1 cellular context compared by ENCODE assay signal in the genomic region with DNA sequence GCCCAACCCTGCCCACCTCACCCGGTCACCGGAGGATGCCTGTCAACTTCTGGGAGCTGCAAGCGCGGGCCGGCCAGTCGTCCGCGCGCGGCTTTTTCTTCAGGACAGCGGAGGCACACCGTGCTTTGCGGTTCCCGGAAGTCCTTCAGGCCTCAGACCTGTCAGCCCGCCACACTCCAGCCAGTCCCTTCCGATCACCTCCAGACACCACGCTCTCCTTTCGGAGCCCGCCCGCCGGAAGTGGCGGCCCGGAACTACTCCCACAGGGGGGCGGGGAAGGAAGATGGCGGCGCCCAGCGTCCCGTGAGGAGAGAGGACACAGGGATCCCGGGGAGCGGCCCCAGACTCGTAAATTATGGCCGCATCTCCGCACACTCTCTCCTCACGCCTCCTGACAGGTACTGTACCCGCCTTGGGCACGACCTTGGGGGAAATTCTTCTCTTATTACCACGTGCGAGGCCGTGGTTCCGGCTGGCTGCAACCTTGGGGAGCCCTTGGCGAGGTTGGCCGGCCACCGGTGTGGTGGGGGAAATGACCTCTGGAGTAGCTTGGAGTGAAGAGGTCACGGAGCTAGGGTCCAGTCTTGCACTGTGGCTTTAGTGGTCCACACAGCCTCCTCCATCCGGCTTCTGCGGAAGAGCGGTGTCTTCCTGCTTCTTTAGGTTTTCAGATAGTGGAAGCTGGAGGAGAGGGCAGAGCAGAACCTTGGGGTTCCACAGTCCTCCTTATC.
A peak's percentile ranks its signal among the peaks of the same experiment; 100 is the strongest.
TF ChIP-seq lines count a peak whose summit lies in the region.

A gene (plus strand): TSS at position 254 of the 731 bp plus-strand sequence. CDS start 102 bp downstream, at position 356.

TF ChIP-seq in HepG2, 621 proteins besides CTCF, POLR2A, EP300 and RAD21 (continued from another document and continues in another):
- TF ChIP-seq, protein P1, sequence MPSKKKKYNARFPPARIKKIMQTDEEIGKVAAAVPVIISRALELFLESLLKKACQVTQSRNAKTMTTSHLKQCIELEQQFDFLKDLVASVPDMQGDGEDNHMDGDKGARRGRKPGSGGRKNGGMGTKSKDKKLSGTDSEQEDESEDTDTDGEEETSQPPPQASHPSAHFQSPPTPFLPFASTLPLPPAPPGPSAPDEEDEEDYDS (CRISPR knock-in tag; IDR thresholded peaks at IDR 0.05) = peak; percentile 88
- TF ChIP-seq KLF11 (CRISPR knock-in tag; IDR thresholded peaks at IDR 0.05) (peak; percentile 66; the same call in 1 of the 2 replicates), HOXA3 (CRISPR knock-in tag; IDR thresholded peaks at IDR 0.05) (peak; percentile 93), HNRNPK (IDR thresholded peaks at IDR 0.05; ENCODE audit: low read depth, low read length, poor library complexity, severe bottlenecking) (no peak), KLF6 (CRISPR knock-in tag; IDR thresholded peaks at IDR 0.05) (peak; percentile 18; the same call in 1 of the 2 replicates), STAT5B (CRISPR knock-in tag; IDR thresholded peaks at IDR 0.05) (no peak; the same call in 1 of the 2 replicates), POGZ (CRISPR knock-in tag; IDR thresholded peaks at IDR 0.05) (peak; percentile 80), FLYWCH1 (CRISPR knock-in tag; IDR thresholded peaks at IDR 0.05) (no peak), ZNF577 (CRISPR knock-in tag; IDR thresholded peaks at IDR 0.05; ENCODE audit: borderline replicate concordance, low read depth) (no peak), CENPX (CRISPR knock-in tag; IDR thresholded peaks at IDR 0.05) (no peak), KAT2B (IDR thresholded peaks at IDR 0.05; ENCODE audit: borderline replicate concordance, low read depth, low read length) (no peak), SOX5 (CRISPR knock-in tag; IDR thresholded peaks at IDR 0.05; ENCODE audit: borderline replicate concordance) (no peak), ZNF788 (CRISPR knock-in tag; IDR thresholded peaks at IDR 0.05; ENCODE audit: borderline replicate concordance) (peak; percentile 68; the same call in 1 of the 2 replicates), U2AF2 (IDR thresholded peaks at IDR 0.05; ENCODE audit: low read depth, low read length) (no peak), ZNF44 (CRISPR knock-in tag; IDR thresholded peaks at IDR 0.05) (peak; percentile 93), MBD4 (IDR thresholded peaks at IDR 0.05; ENCODE audit: borderline replicate concordance, low read length) (no peak), SRY (CRISPR knock-in tag; IDR thresholded peaks at IDR 0.05) (peak; percentile 18; the same call in 1 of the 2 replicates), JUND (CRISPR knock-in tag; IDR thresholded peaks at IDR 0.05) (no peak), SOX6 (IDR thresholded peaks at IDR 0.05) (no peak), SOX6 (CRISPR knock-in tag; IDR thresholded peaks at IDR 0.05) (0 out of 2 replicates have a peak, but pooled peaks have one; percentile 21), TAF15 (IDR thresholded peaks at IDR 0.05; ENCODE audit: low read depth, low read length, poor library complexity, severe bottlenecking) (no peak), TCF7L2 (IDR thresholded peaks at IDR 0.05; ENCODE audit: low read depth, low read length) (no peak), POLR2AphosphoS2 (IDR thresholded peaks at IDR 0.05; ENCODE audit: low read depth, low read length) (no peak), NFYC (CRISPR knock-in tag; IDR thresholded peaks at IDR 0.05) (peak; percentile 41), ZNF138 (CRISPR knock-in tag; IDR thresholded peaks at IDR 0.05; ENCODE audit: low read depth) (peak; percentile 90; the same call in 1 of the 2 replicates), TBX3 (IDR thresholded peaks at IDR 0.05; ENCODE audit: borderline replicate concordance) (no peak), GLI4 (CRISPR knock-in tag; IDR thresholded peaks at IDR 0.05; ENCODE audit: borderline replicate concordance) (peak; percentile 73; the same call in 1 of the 2 replicates), DMAP1 (CRISPR knock-in tag; IDR thresholded peaks at IDR 0.05) (peak; percentile 88), ETV6 (CRISPR knock-in tag; conservative IDR thresholded peaks at IDR 0.05) (no peak; the same call in 1 of the 2 replicates), RORA (CRISPR knock-in tag; IDR thresholded peaks at IDR 0.05) (no peak), NFRKB (IDR thresholded peaks at IDR 0.05) (peak; percentile 64; the same call in 1 of the 2 replicates), ZFP36L1 (CRISPR knock-in tag; IDR thresholded peaks at IDR 0.05) (no peak), FOXP1 (IDR thresholded peaks at IDR 0.05) (no peak), FOXP1 (CRISPR knock-in tag; IDR thresholded peaks at IDR 0.05) (no peak)
- TF ChIP-seq, protein P2, sequence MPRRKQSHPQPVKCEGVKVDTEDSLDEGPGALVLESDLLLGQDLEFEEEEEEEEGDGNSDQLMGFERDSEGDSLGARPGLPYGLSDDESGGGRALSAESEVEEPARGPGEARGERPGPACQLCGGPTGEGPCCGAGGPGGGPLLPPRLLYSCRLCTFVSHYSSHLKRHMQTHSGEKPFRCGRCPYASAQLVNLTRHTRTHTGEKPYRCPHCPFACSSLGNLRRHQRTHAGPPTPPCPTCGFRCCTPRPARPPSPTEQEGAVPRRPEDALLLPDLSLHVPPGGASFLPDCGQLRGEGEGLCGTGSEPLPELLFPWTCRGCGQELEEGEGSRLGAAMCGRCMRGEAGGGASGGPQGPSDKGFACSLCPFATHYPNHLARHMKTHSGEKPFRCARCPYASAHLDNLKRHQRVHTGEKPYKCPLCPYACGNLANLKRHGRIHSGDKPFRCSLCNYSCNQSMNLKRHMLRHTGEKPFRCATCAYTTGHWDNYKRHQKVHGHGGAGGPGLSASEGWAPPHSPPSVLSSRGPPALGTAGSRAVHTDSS (CRISPR knock-in tag; conservative IDR thresholded peaks at IDR 0.05) = no peak
- TF ChIP-seq, protein P3, sequence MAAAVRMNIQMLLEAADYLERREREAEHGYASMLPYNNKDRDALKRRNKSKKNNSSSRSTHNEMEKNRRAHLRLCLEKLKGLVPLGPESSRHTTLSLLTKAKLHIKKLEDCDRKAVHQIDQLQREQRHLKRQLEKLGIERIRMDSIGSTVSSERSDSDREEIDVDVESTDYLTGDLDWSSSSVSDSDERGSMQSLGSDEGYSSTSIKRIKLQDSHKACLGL (CRISPR knock-in tag; IDR thresholded peaks at IDR 0.05) = peak; percentile 91; the same call in 1 of the 2 replicates
- TF ChIP-seq, protein P4, sequence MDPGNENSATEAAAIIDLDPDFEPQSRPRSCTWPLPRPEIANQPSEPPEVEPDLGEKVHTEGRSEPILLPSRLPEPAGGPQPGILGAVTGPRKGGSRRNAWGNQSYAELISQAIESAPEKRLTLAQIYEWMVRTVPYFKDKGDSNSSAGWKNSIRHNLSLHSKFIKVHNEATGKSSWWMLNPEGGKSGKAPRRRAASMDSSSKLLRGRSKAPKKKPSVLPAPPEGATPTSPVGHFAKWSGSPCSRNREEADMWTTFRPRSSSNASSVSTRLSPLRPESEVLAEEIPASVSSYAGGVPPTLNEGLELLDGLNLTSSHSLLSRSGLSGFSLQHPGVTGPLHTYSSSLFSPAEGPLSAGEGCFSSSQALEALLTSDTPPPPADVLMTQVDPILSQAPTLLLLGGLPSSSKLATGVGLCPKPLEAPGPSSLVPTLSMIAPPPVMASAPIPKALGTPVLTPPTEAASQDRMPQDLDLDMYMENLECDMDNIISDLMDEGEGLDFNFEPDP (CRISPR knock-in tag; conservative IDR thresholded peaks at IDR 0.05) = no peak
- TF ChIP-seq, protein P5, sequence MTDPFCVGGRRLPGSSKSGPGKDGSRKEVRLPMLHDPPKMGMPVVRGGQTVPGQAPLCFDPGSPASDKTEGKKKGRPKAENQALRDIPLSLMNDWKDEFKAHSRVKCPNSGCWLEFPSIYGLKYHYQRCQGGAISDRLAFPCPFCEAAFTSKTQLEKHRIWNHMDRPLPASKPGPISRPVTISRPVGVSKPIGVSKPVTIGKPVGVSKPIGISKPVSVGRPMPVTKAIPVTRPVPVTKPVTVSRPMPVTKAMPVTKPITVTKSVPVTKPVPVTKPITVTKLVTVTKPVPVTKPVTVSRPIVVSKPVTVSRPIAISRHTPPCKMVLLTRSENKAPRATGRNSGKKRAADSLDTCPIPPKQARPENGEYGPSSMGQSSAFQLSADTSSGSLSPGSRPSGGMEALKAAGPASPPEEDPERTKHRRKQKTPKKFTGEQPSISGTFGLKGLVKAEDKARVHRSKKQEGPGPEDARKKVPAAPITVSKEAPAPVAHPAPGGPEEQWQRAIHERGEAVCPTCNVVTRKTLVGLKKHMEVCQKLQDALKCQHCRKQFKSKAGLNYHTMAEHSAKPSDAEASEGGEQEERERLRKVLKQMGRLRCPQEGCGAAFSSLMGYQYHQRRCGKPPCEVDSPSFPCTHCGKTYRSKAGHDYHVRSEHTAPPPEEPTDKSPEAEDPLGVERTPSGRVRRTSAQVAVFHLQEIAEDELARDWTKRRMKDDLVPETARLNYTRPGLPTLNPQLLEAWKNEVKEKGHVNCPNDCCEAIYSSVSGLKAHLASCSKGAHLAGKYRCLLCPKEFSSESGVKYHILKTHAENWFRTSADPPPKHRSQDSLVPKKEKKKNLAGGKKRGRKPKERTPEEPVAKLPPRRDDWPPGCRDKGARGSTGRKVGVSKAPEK (CRISPR knock-in tag; IDR thresholded peaks at IDR 0.05; ENCODE audit: borderline replicate concordance) = no peak
- TF ChIP-seq, protein P6, sequence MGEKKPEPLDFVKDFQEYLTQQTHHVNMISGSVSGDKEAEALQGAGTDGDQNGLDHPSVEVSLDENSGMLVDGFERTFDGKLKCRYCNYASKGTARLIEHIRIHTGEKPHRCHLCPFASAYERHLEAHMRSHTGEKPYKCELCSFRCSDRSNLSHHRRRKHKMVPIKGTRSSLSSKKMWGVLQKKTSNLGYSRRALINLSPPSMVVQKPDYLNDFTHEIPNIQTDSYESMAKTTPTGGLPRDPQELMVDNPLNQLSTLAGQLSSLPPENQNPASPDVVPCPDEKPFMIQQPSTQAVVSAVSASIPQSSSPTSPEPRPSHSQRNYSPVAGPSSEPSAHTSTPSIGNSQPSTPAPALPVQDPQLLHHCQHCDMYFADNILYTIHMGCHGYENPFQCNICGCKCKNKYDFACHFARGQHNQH (CRISPR knock-in tag; IDR thresholded peaks at IDR 0.05) = peak; percentile 93
- TF ChIP-seq, protein P7, sequence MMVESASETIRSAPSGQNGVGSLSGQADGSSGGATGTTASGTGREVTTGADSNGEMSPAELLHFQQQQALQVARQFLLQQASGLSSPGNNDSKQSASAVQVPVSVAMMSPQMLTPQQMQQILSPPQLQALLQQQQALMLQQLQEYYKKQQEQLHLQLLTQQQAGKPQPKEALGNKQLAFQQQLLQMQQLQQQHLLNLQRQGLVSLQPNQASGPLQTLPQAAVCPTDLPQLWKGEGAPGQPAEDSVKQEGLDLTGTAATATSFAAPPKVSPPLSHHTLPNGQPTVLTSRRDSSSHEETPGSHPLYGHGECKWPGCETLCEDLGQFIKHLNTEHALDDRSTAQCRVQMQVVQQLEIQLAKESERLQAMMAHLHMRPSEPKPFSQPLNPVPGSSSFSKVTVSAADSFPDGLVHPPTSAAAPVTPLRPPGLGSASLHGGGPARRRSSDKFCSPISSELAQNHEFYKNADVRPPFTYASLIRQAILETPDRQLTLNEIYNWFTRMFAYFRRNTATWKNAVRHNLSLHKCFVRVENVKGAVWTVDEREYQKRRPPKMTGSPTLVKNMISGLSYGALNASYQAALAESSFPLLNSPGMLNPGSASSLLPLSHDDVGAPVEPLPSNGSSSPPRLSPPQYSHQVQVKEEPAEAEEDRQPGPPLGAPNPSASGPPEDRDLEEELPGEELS (CRISPR knock-in tag; IDR thresholded peaks at IDR 0.05) = 0 out of 2 replicates have a peak, but pooled peaks have one; percentile 46
- TF ChIP-seq, protein P8, sequence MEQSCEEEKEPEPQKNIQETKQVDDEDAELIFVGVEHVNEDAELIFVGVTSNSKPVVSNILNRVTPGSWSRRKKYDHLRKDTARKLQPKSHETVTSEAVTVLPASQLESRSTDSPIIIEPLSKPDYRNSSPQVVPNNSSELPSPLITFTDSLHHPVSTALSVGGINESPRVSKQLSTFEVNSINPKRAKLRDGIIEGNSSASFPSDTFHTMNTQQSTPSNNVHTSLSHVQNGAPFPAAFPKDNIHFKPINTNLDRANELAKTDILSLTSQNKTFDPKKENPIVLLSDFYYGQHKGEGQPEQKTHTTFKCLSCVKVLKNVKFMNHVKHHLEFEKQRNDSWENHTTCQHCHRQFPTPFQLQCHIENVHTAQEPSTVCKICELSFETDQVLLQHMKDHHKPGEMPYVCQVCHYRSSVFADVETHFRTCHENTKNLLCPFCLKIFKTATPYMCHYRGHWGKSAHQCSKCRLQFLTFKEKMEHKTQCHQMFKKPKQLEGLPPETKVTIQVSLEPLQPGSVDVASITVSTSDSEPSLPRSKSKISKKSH (CRISPR knock-in tag; IDR thresholded peaks at IDR 0.05; ENCODE audit: borderline replicate concordance) = peak; percentile 17; the same call in 1 of the 2 replicates
- TF ChIP-seq, protein P9, sequence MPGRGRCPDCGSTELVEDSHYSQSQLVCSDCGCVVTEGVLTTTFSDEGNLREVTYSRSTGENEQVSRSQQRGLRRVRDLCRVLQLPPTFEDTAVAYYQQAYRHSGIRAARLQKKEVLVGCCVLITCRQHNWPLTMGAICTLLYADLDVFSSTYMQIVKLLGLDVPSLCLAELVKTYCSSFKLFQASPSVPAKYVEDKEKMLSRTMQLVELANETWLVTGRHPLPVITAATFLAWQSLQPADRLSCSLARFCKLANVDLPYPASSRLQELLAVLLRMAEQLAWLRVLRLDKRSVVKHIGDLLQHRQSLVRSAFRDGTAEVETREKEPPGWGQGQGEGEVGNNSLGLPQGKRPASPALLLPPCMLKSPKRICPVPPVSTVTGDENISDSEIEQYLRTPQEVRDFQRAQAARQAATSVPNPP (CRISPR knock-in tag; IDR thresholded peaks at IDR 0.05) = no peak
- TF ChIP-seq, protein P10, sequence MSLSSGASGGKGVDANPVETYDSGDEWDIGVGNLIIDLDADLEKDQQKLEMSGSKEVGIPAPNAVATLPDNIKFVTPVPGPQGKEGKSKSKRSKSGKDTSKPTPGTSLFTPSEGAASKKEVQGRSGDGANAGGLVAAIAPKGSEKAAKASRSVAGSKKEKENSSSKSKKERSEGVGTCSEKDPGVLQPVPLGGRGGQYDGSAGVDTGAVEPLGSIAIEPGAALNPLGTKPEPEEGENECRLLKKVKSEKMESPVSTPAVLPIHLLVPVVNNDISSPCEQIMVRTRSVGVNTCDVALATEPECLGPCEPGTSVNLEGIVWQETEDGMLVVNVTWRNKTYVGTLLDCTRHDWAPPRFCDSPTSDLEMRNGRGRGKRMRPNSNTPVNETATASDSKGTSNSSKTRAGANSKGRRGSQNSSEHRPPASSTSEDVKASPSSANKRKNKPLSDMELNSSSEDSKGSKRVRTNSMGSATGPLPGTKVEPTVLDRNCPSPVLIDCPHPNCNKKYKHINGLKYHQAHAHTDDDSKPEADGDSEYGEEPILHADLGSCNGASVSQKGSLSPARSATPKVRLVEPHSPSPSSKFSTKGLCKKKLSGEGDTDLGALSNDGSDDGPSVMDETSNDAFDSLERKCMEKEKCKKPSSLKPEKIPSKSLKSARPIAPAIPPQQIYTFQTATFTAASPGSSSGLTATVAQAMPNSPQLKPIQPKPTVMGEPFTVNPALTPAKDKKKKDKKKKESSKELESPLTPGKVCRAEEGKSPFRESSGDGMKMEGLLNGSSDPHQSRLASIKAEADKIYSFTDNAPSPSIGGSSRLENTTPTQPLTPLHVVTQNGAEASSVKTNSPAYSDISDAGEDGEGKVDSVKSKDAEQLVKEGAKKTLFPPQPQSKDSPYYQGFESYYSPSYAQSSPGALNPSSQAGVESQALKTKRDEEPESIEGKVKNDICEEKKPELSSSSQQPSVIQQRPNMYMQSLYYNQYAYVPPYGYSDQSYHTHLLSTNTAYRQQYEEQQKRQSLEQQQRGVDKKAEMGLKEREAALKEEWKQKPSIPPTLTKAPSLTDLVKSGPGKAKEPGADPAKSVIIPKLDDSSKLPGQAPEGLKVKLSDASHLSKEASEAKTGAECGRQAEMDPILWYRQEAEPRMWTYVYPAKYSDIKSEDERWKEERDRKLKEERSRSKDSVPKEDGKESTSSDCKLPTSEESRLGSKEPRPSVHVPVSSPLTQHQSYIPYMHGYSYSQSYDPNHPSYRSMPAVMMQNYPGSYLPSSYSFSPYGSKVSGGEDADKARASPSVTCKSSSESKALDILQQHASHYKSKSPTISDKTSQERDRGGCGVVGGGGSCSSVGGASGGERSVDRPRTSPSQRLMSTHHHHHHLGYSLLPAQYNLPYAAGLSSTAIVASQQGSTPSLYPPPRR (CRISPR knock-in tag; IDR thresholded peaks at IDR 0.05; ENCODE audit: borderline replicate concordance) = no peak
